In the genomic region with DNA sequence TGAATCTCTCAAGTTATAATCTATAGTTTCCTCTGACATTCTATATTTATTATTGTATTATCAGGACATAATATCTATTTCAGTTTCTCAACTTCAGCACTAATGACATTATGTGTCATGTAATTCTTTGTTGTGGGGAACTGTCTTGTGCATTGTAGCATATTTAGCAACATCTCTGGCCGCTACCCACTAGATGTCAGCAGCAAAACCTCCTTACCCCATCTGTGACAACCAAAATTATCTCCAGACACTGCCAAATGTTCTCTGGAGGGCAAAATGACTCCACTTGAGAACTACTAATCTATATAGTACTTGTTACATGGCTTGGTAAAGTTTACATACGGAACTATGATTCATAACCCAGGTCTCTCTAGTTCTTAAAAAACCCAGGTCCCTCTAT, we compare ENCODE assay signal across 2 cellular contexts.
TF ChIP-seq lines count a peak whose summit lies in the region.

No MANE protein-coding gene starts in this region.

TF ChIP-seq in HepG2, 621 proteins besides CTCF, POLR2A, EP300 and RAD21:
- TF ChIP-seq, protein P1, sequence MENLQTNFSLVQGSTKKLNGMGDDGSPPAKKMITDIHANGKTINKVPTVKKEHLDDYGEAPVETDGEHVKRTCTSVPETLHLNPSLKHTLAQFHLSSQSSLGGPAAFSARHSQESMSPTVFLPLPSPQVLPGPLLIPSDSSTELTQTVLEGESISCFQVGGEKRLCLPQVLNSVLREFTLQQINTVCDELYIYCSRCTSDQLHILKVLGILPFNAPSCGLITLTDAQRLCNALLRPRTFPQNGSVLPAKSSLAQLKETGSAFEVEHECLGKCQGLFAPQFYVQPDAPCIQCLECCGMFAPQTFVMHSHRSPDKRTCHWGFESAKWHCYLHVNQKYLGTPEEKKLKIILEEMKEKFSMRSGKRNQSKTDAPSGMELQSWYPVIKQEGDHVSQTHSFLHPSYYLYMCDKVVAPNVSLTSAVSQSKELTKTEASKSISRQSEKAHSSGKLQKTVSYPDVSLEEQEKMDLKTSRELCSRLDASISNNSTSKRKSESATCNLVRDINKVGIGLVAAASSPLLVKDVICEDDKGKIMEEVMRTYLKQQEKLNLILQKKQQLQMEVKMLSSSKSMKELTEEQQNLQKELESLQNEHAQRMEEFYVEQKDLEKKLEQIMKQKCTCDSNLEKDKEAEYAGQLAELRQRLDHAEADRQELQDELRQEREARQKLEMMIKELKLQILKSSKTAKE (CRISPR knock-in tag; IDR thresholded peaks at IDR 0.05; ENCODE audit: borderline replicate concordance) = no peak
- TF ChIP-seq, protein P2, sequence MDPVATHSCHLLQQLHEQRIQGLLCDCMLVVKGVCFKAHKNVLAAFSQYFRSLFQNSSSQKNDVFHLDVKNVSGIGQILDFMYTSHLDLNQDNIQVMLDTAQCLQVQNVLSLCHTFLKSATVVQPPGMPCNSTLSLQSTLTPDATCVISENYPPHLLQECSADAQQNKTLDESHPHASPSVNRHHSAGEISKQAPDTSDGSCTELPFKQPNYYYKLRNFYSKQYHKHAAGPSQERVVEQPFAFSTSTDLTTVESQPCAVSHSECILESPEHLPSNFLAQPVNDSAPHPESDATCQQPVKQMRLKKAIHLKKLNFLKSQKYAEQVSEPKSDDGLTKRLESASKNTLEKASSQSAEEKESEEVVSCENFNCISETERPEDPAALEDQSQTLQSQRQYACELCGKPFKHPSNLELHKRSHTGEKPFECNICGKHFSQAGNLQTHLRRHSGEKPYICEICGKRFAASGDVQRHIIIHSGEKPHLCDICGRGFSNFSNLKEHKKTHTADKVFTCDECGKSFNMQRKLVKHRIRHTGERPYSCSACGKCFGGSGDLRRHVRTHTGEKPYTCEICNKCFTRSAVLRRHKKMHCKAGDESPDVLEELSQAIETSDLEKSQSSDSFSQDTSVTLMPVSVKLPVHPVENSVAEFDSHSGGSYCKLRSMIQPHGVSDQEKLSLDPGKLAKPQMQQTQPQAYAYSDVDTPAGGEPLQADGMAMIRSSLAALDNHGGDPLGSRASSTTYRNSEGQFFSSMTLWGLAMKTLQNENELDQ (CRISPR knock-in tag; IDR thresholded peaks at IDR 0.05; ENCODE audit: borderline replicate concordance) = no peak

TF ChIP-seq in SK-N-SH, 30 proteins besides CTCF, POLR2A, EP300 and RAD21 (continued from another document):
- TF ChIP-seq, protein P3, sequence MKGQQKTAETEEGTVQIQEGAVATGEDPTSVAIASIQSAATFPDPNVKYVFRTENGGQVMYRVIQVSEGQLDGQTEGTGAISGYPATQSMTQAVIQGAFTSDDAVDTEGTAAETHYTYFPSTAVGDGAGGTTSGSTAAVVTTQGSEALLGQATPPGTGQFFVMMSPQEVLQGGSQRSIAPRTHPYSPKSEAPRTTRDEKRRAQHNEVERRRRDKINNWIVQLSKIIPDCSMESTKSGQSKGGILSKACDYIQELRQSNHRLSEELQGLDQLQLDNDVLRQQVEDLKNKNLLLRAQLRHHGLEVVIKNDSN (IDR thresholded peaks at IDR 0.05; ENCODE audit: borderline replicate concordance, low read depth) = no peak
- TF ChIP-seq, protein P4, sequence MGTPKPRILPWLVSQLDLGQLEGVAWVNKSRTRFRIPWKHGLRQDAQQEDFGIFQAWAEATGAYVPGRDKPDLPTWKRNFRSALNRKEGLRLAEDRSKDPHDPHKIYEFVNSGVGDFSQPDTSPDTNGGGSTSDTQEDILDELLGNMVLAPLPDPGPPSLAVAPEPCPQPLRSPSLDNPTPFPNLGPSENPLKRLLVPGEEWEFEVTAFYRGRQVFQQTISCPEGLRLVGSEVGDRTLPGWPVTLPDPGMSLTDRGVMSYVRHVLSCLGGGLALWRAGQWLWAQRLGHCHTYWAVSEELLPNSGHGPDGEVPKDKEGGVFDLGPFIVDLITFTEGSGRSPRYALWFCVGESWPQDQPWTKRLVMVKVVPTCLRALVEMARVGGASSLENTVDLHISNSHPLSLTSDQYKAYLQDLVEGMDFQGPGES (IDR thresholded peaks at IDR 0.05; ENCODE audit: low read depth, low read length) = no peak
- TF ChIP-seq YY1 (IDR thresholded peaks at IDR 0.05; ENCODE audit: low read depth) (no peak), SMC3 (IDR thresholded peaks at IDR 0.05; ENCODE audit: low read depth, low read length) (no peak), GABPA (IDR thresholded peaks at IDR 0.05; ENCODE audit: low read depth) (no peak), FOXM1 (IDR thresholded peaks at IDR 0.05; ENCODE audit: low read depth) (no peak), FOXJ3 (CRISPR knock-in tag; IDR thresholded peaks at IDR 0.05) (no peak), ELF1 (IDR thresholded peaks at IDR 0.05) (no peak), CHD2 (IDR thresholded peaks at IDR 0.05; ENCODE audit: low read length, partially characterized antibody) (no peak), JUND (IDR thresholded peaks at IDR 0.05) (no peak), RXRA (IDR thresholded peaks at IDR 0.05; ENCODE audit: borderline replicate concordance, low read depth) (no peak)
TF ChIP-seq in SK-N-SH: peak in this region for 0.
